25 cellular contexts compared by ENCODE assay signal in the genomic region with DNA sequence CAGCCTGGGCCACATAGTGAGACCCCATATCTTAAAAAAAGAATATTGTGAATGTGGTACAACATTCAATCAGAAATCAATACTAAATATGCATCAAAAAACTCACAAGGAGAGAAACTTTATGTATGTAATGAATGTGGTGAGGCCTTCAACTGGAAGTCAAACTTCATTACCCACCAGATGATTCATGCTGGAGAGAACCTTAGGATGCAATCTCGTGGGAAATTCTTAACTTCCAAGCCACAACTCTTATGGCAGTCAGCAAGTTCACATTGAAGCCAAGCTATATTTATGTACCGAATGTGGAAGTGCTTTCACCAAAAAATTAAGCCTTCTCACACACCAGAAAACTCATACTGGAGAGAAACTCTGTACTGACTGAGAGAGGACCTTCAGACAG.
DNase-seq lines count a peak whose midpoint lies in the region; ATAC-seq and TF ChIP-seq lines count a peak whose summit lies in the region.
"Had no signal": no experiment of that assay in that cellular context is flagged by ENCODE, and none has a peak within 500 bp of the region (broad histone marks: within the 10 kb centered on the region; RNA-seq: fewer than 3 reads in every experiment).

No MANE protein-coding gene starts in this region.

- DNase-seq in A172 (ENCODE audit: low spot score) = peak; percentile 2
- DNase-seq in M059J (ENCODE audit: low read depth) = peak; percentile 9
- peak; percentile 58 for DNase-seq in astrocyte of the spinal cord (ENCODE audit: low read depth, low spot score)
- peak; percentile 78 for DNase-seq in iris pigment epithelial cell (ENCODE audit: low read depth)
- DNase-seq in activated T-cell treated with anti-CD3 and anti-CD28 coated beads, Interleukin-2, amount 50 U/mL, for 1 hour = no peak
- no peak for DNase-seq in A673 (ENCODE audit: low spot score)
- no peak for DNase-seq in 8988T
- DNase-seq: activated naive CD8-positive, alpha-beta T cell treated with anti-CD3 and anti-CD28 coated beads, Interleukin-2, amount 10 ng/mL, durations not matched to agents 7 days and 5 days; DMS153; effector CD4-positive, alpha-beta T cell; esophagus squamous epithelium; hippocampal formation; kidney; NCI-H1105 treated with DMSO at 0.1 percent for 48 hours; NCI-H526; OCI-M1; psoas muscle; SJCRH30; T-helper 9 cell had no signal

- in situ Hi-C loops in astrocyte of the spinal cord (cut with HindIII; ENCODE audit: low sequenced_read_pairs) = no loop called here

- CTCF ChIA-PET in A673 (lab: Charles Lee) = no interaction called here

- H3K36me3 ChIP-seq in A673 (ENCODE audit: insufficient read depth, low read length, poor library complexity, severe bottlenecking) = no peaks in the 10 kb centered on the region
- H3K36me3 ChIP-seq: esophagus squamous epithelium, SJCRH30, thoracic aorta had no signal

- H3K9me3 ChIP-seq in A673 (ENCODE audit: low read depth, low read length, poor library complexity, severe bottlenecking) = no peaks in the 10 kb centered on the region
- H3K9me3 ChIP-seq: A549, esophagus squamous epithelium, psoas muscle, SJCRH30, thoracic aorta had no signal

- H3K4me3 ChIP-seq in astrocyte of the spinal cord (ENCODE audit: low read depth, low read length) (no peak overlapping the region), A673 (ENCODE audit: low read depth, low read length, poor library complexity, severe bottlenecking) (no peak overlapping the region)
- H3K4me3 ChIP-seq: A549, esophagus squamous epithelium, psoas muscle, SJCRH30, thoracic aorta had no signal

- BruUV-seq in A673 (replicated peaks; lab: Mats Ljungman, UMichigan) = no TSS peak

- TF ChIP-seq CTCF in astrocyte of the spinal cord (IDR thresholded peaks at IDR 0.05; ENCODE audit: low read depth, low read length) (no peak), A673 (conservative IDR thresholded peaks at IDR 0.05; ENCODE audit: low read depth, low read length) (no peak)

- ATAC-seq in GM18519 (IDR thresholded peaks at IDR 0.05; ENCODE audit: low FRiP score, unreplicated experiment) = no peak
- ATAC-seq: A549; activated CD4-positive, CD25-positive, alpha-beta regulatory T cell treated with anti-CD3 and anti-CD28 coated beads, Interleukin-2, amount 50 U/mL, for 24 hours; activated T-helper 17 cell treated with anti-CD3 and anti-CD28 coated beads, Interleukin-2, amount 50 U/mL, for 72 hours; psoas muscle had no signal

- H3K4me1 ChIP-seq in A673 (ENCODE audit: insufficient read depth, low read length, poor library complexity, severe bottlenecking) = peaks cover 4% of the 10 kb centered on the region
- H3K4me1 ChIP-seq: A549, esophagus squamous epithelium, psoas muscle had no signal

- POLR2A ChIA-PET in A673 (lab: Charles Lee; ENCODE audit: low non-redundant PET) = no interaction called here

- intact Hi-C loops in A673 (cut with micrococcal nuclease; ENCODE audit: unreplicated experiment) = no loop called here

- H3K27ac ChIP-seq in A673 (ENCODE audit: low read depth, low read length, poor library complexity, severe bottlenecking) = no peak overlapping the region
- H3K27ac ChIP-seq: A549, esophagus squamous epithelium, HL-60, psoas muscle, SJCRH30, thoracic aorta had no signal

- no peaks in the 10 kb centered on the region for H3K27me3 ChIP-seq in A673 (replicated peaks; ENCODE audit: insufficient read depth, low read depth, low read length, poor library complexity)
- H3K27me3 ChIP-seq: esophagus squamous epithelium, SJCRH30 had no signal

Comparison
In these comparisons a context has a peak if more than half of its experiments do, and no peak if none do; other contexts are left out.
1. DNase-seq: peak in A172 (single experiment), M059J (single experiment), astrocyte of the spinal cord (single experiment) and iris pigment epithelial cell (single experiment); none in activated T-cell treated with anti-CD3 and anti-CD28 coated beads, Interleukin-2, amount 50 U/mL, for 1 hour (single experiment), A673 (single experiment) and 8988T (single experiment).